ENCODE assay signal across 23 cellular contexts in genomic region chr10:9229702-9230101, GRCh38.
DNase-seq lines count a peak whose midpoint lies in the region; ATAC-seq lines count a peak whose summit lies in the region.
"Had no signal": no experiment of that assay in that cellular context is flagged by ENCODE, and none has a peak within 500 bp of the region (broad histone marks: within the 10 kb centered on the region; RNA-seq: fewer than 3 reads in every experiment).

No MANE protein-coding gene starts in this region.

- CTCF ChIA-PET in activated naive CD4-positive, alpha-beta T cell treated with anti-CD3 and anti-CD28 coated beads, Interleukin-2, amount 10 ng/mL, durations not matched to agents 7 days and 5 days (lab: Charles Lee): no interaction called here

- no peaks in the 10 kb centered on the region for H3K9me3 ChIP-seq in MG63
- H3K9me3 ChIP-seq: esophagus muscularis mucosa, gastrocnemius medialis had no signal

- H3K27me3 ChIP-seq in MG63: no peaks in the 10 kb centered on the region
- H3K27me3 ChIP-seq: gastrocnemius medialis had no signal

- H3K27ac Mint-ChIP-seq in activated naive CD4-positive, alpha-beta T cell treated with anti-CD3 and anti-CD28 coated beads, Interleukin-2, amount 50 U/mL, for 72 hours: no peak overlapping the region
- H3K27ac Mint-ChIP-seq in activated naive CD4-positive, alpha-beta T cell treated with anti-CD3 and anti-CD28 coated beads, Interleukin-2, amount 10 ng/mL, durations not matched to agents 7 days and 5 days: no peak overlapping the region
- H3K27ac Mint-ChIP-seq in activated naive CD8-positive, alpha-beta T cell: peak overlapping the region; percentile 80
- H3K27ac Mint-ChIP-seq: endodermal cell, immature natural killer cell, memory B cell, type B pancreatic cell had no signal

- H3K36me3 ChIP-seq in MG63: no peaks in the 10 kb centered on the region
- H3K36me3 ChIP-seq: esophagus muscularis mucosa, gastrocnemius medialis had no signal

- H3K36me3 Mint-ChIP-seq in activated naive CD4-positive, alpha-beta T cell treated with anti-CD3 and anti-CD28 coated beads, Interleukin-2, amount 50 U/mL, for 72 hours: no peaks in the 10 kb centered on the region
- no peaks in the 10 kb centered on the region for H3K36me3 Mint-ChIP-seq in activated naive CD4-positive, alpha-beta T cell treated with anti-CD3 and anti-CD28 coated beads, Interleukin-2, amount 10 ng/mL, durations not matched to agents 7 days and 5 days
- no peaks in the 10 kb centered on the region for H3K36me3 Mint-ChIP-seq in activated naive CD8-positive, alpha-beta T cell
- H3K36me3 Mint-ChIP-seq: immature natural killer cell, memory B cell, type B pancreatic cell had no signal

- H3K4me3 ChIP-seq in MG63: peak overlapping the region; percentile 21
- H3K4me3 ChIP-seq: coronary artery, esophagus muscularis mucosa, gastrocnemius medialis had no signal

- DNase-seq in activated naive CD4-positive, alpha-beta T cell treated with anti-CD3 and anti-CD28 coated beads, Interleukin-2, amount 50 U/mL, for 72 hours (ENCODE audit: low spot score in 2 of 2): no peak
- DNase-seq in activated naive CD4-positive, alpha-beta T cell treated with anti-CD3 and anti-CD28 coated beads, Interleukin-2, amount 10 ng/mL, durations not matched to agents 7 days and 5 days: no peak
- DNase-seq in MG63 (no peak), NCI-H510A treated with DMSO at 0.1 percent for 48 hours (lab: John Stamatoyannopoulos, UW) (no peak), AG08396 (ENCODE audit: low spot score) (no peak)
- DNase-seq in stimulated activated naive CD8-positive, alpha-beta T cell treated with anti-CD3 and anti-CD28 coated beads, Interleukin-15, Interleukin-2, amounts not matched to agents 100 U/mL and 50 U/mL, for 24 hours: no peak
- DNase-seq: activated gamma-delta T cell, anterior cingulate cortex, endodermal cell, gastrocnemius medialis, hippocampal formation, immature natural killer cell, NCI-H1048, NCI-H1930, NCI-H774, occipital lobe, RPMI8226 had no signal

- peaks cover 24% of the 10 kb centered on the region for H3K27me3 Mint-ChIP-seq in activated naive CD4-positive, alpha-beta T cell treated with anti-CD3 and anti-CD28 coated beads, Interleukin-2, amount 10 ng/mL, durations not matched to agents 7 days and 5 days
- peaks cover 33% of the 10 kb centered on the region for H3K27me3 Mint-ChIP-seq in activated naive CD8-positive, alpha-beta T cell

- H3K4me1 Mint-ChIP-seq in activated naive CD4-positive, alpha-beta T cell treated with anti-CD3 and anti-CD28 coated beads, Interleukin-2, amount 10 ng/mL, durations not matched to agents 7 days and 5 days: peaks cover 5% of the 10 kb centered on the region
- peaks cover 23% of the 10 kb centered on the region for H3K4me1 Mint-ChIP-seq in activated naive CD8-positive, alpha-beta T cell (ENCODE audit: low read depth)
- H3K4me1 Mint-ChIP-seq: immature natural killer cell, memory B cell had no signal

- ATAC-seq in activated naive CD4-positive, alpha-beta T cell treated with anti-CD3 and anti-CD28 coated beads, Interleukin-2, amount 50 U/mL, for 72 hours: peak; percentile 90 to 95
- ATAC-seq in stimulated activated naive CD8-positive, alpha-beta T cell treated with anti-CD3 and anti-CD28 coated beads, Interleukin-15, Interleukin-2, amounts not matched to agents 100 U/mL and 50 U/mL, for 24 hours: peak; percentile 79
- ATAC-seq: gastrocnemius medialis, HepG2 had no signal

- no peaks in the 10 kb centered on the region for H3K9me3 Mint-ChIP-seq in activated naive CD4-positive, alpha-beta T cell treated with anti-CD3 and anti-CD28 coated beads, Interleukin-2, amount 50 U/mL, for 72 hours
- no peaks in the 10 kb centered on the region for H3K9me3 Mint-ChIP-seq in activated naive CD4-positive, alpha-beta T cell treated with anti-CD3 and anti-CD28 coated beads, Interleukin-2, amount 10 ng/mL, durations not matched to agents 7 days and 5 days
- H3K9me3 Mint-ChIP-seq in activated naive CD8-positive, alpha-beta T cell (ENCODE audit: low read depth): no peaks in the 10 kb centered on the region
- H3K9me3 Mint-ChIP-seq: endodermal cell had no signal

- no peak overlapping the region for H3K4me3 Mint-ChIP-seq in activated naive CD4-positive, alpha-beta T cell treated with anti-CD3 and anti-CD28 coated beads, Interleukin-2, amount 10 ng/mL, durations not matched to agents 7 days and 5 days
- peak overlapping the region; percentile 54 for H3K4me3 Mint-ChIP-seq in activated naive CD8-positive, alpha-beta T cell
- H3K4me3 Mint-ChIP-seq: endodermal cell, immature natural killer cell, memory B cell, type B pancreatic cell had no signal
